In genomic region chr3:160038862-160039562, GRCh38 we compare ENCODE assay signal across 8 cellular contexts. TPM values are rescaled to one million over a fixed set of nuclear protein-coding genes. Genes with fewer than 3 reads are reported as not detected.
DNase-seq lines count a peak whose midpoint lies in the region; ATAC-seq and TF ChIP-seq lines count a peak whose summit lies in the region.

No MANE protein-coding gene starts in this region.

- in situ Hi-C loops in IMR-90 (cut with MboI; ENCODE audit: low sequenced_read_pairs): loop anchor here (10.0 kb wide), 1 partner anchor 376 kb away; no protein-coding TSS in a partner anchor

- H3K14ac ChIP-seq in IMR-90 (replicated peaks; ENCODE audit: low read depth, low read length): 0 out of 2 replicates have a peak overlapping the region, but pooled peaks have one; percentile 32

- TF ChIP-seq RAD21 in IMR-90 (IDR thresholded peaks at IDR 0.05; ENCODE audit: low read length): no peak

- POLR2A ChIA-PET in IMR-90 (lab: Charles Lee; ENCODE audit: unreplicated experiment): no interaction called here

- H3K36me3 ChIP-seq in IMR-90 (ENCODE audit: control insufficient read depth, insufficient read depth, low read length): no peaks in the 10 kb centered on the region

- intact Hi-C loops in IMR-90 (cut with micrococcal nuclease): loop anchor here (5.0 kb wide), 1 partner anchor 363 kb away; no protein-coding TSS in a partner anchor

- TF ChIP-seq POLR2A in IMR-90 (IDR thresholded peaks at IDR 0.05; ENCODE audit: low read depth, low read length): no peak

- peak overlapping the region; percentile 36 for H3K4me3 ChIP-seq in IMR-90 (ENCODE audit: insufficient read depth, low read depth, low read length)

- H2BK5ac ChIP-seq in IMR-90 (ENCODE audit: low read depth, low read length, poor library complexity, severe bottlenecking): no peak overlapping the region

- H4K8ac ChIP-seq in IMR-90 (ENCODE audit: low read depth in 2 of 2, low read length in 2 of 2): no peak overlapping the region

- H3K4me2 ChIP-seq in IMR-90 (ENCODE audit: low read depth, low read length): peak overlapping the region; percentile 90

- H4K91ac ChIP-seq in IMR-90 (ENCODE audit: insufficient read depth, low read depth, low read length): no peak overlapping the region

- ATAC-seq in GM18498 (IDR thresholded peaks at IDR 0.05; ENCODE audit: unreplicated experiment): peak; percentile 59
- peak; percentile 49 for ATAC-seq in IMR-90 (ENCODE audit: low read depth)
- no peak for ATAC-seq in GM21717 (IDR thresholded peaks at IDR 0.05; ENCODE audit: unreplicated experiment)

- peaks cover 8% of the 10 kb centered on the region for H3K9me3 ChIP-seq in IMR-90 (ENCODE audit: control insufficient read depth, insufficient read depth, low read length)

- peaks cover 4% of the 10 kb centered on the region; the same call in 1 of the 2 replicates for H3K4me1 ChIP-seq in IMR-90 (ENCODE audit: control insufficient read depth, insufficient read depth, low read length)

- H3K79me1 ChIP-seq in IMR-90 (ENCODE audit: low read depth in 1 of 2, low read length in 2 of 2): no peaks in the 10 kb centered on the region

- H2AK5ac ChIP-seq in IMR-90 (ENCODE audit: low read depth, low read length): no peak overlapping the region

- no peak overlapping the region for H3K9ac ChIP-seq in IMR-90 (ENCODE audit: low read depth, low read length)

- no peak overlapping the region for H4K5ac ChIP-seq in IMR-90 (ENCODE audit: low read depth, low read length)

- TF ChIP-seq CTCF in IMR-90 (conservative IDR thresholded peaks at IDR 0.05; ENCODE audit: low read depth, low read length): no peak
- TF ChIP-seq CTCF in GM20000 (IDR thresholded peaks at IDR 0.05; ENCODE audit: extremely low read depth, missing control alignments): no peak

- WGBS in IMR-90 (ENCODE audit: extremely low coverage in 2 of 2, insufficient read length in 1 of 2), 2 experiments: 3% methylated on average over 20 of the region's 36 CpGs; no CpG with 5 or more reads in 1 of the 2 experiments

- H3K18ac ChIP-seq in IMR-90 (ENCODE audit: low read depth, low read length): no peak overlapping the region

- DNase-seq in IMR-90 (no peak), cerebellum (ENCODE audit: low spot score) (peak; percentile 23), myocyte (ENCODE audit: low read depth) (peak; percentile 34), inferior parietal cortex (ENCODE audit: extremely low spot score) (no peak), GM20000 (ENCODE audit: low spot score) (no peak), DMS153 (lab: John Stamatoyannopoulos, UW) (no peak)

- peaks cover 21% of the 10 kb centered on the region for H3K27me3 ChIP-seq in IMR-90 (ENCODE audit: control insufficient read depth, insufficient read depth, low read length)

- H3K27ac ChIP-seq in IMR-90 (ENCODE audit: insufficient read depth, low read length): no peak overlapping the region

- H2BK120ac ChIP-seq in IMR-90 (ENCODE audit: low read depth, low read length): no peak overlapping the region

- no peaks in the 10 kb centered on the region for H4K20me1 ChIP-seq in IMR-90 (ENCODE audit: insufficient read depth, low read length)

- no TSS peak for BruUV-seq in IMR-90 (replicated peaks; lab: Mats Ljungman, UMichigan)

- H2AK9ac ChIP-seq in IMR-90 (replicated peaks; ENCODE audit: low read depth, low read length, poor library complexity): no peak overlapping the region

- H3K56ac ChIP-seq in IMR-90 (ENCODE audit: extremely low read depth, insufficient read depth, low read length): no peak overlapping the region

- H2BK15ac ChIP-seq in IMR-90 (ENCODE audit: low read depth, low read length): no peak overlapping the region

- H2BK20ac ChIP-seq in IMR-90 (ENCODE audit: low read depth, low read length): no peak overlapping the region

- peak overlapping the region; percentile 57 for H3K23ac ChIP-seq in IMR-90 (ENCODE audit: low read depth, low read length)

- H3K9me1 ChIP-seq in IMR-90 (ENCODE audit: insufficient read depth, low read length): no peaks in the 10 kb centered on the region

- H2AFZ ChIP-seq in IMR-90 (replicated peaks; ENCODE audit: low read length, poor library complexity): peak overlapping the region; percentile 86

- dilution Hi-C loops in IMR-90 (cut with HindIII; ENCODE audit: low sequenced_read_pairs, unreplicated experiment): no loop called here

- H3K4ac ChIP-seq in IMR-90 (ENCODE audit: low read depth, low read length): no peak overlapping the region

- CTCF ChIA-PET in IMR-90 (lab: Yijun Ruan, JAX): interaction anchor here (0.6 kb wide), 1 partner anchor 374 kb away, joined by 4 read pairs; no protein-coding TSS in a partner anchor

TF ChIP-seq in IMR-90, 13 proteins besides CTCF, POLR2A, EP300 and RAD21:
- TF ChIP-seq, protein P1, sequence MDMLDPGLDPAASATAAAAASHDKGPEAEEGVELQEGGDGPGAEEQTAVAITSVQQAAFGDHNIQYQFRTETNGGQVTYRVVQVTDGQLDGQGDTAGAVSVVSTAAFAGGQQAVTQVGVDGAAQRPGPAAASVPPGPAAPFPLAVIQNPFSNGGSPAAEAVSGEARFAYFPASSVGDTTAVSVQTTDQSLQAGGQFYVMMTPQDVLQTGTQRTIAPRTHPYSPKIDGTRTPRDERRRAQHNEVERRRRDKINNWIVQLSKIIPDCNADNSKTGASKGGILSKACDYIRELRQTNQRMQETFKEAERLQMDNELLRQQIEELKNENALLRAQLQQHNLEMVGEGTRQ (IDR thresholded peaks at IDR 0.05; ENCODE audit: low read depth, low read length): no peak
- no peak for TF ChIP-seq CEBPB (IDR thresholded peaks at IDR 0.05; ENCODE audit: low read depth, low read length)
- no peak for TF ChIP-seq MAFK (IDR thresholded peaks at IDR 0.05; ENCODE audit: low read depth, low read length)
- no peak for TF ChIP-seq MAZ (IDR thresholded peaks at IDR 0.05; ENCODE audit: borderline replicate concordance, low read depth, low read length)
- TF ChIP-seq MXI1 (IDR thresholded peaks at IDR 0.05; ENCODE audit: borderline replicate concordance, low read depth, low read length): no peak
- no peak for TF ChIP-seq SMC3 (IDR thresholded peaks at IDR 0.05; ENCODE audit: low read depth, low read length)
- TF ChIP-seq CHD1 (IDR thresholded peaks at IDR 0.05; ENCODE audit: low read depth, low read length): no peak
- no peak for TF ChIP-seq NFE2L2 (IDR thresholded peaks at IDR 0.05; ENCODE audit: low read depth, low read length)
- no peak for TF ChIP-seq RCOR1 (IDR thresholded peaks at IDR 0.05; ENCODE audit: insufficient replicate concordance, low read length)
- TF ChIP-seq RFX5 (IDR thresholded peaks at IDR 0.05; ENCODE audit: low read depth, low read length): no peak
- TF ChIP-seq, protein P2, sequence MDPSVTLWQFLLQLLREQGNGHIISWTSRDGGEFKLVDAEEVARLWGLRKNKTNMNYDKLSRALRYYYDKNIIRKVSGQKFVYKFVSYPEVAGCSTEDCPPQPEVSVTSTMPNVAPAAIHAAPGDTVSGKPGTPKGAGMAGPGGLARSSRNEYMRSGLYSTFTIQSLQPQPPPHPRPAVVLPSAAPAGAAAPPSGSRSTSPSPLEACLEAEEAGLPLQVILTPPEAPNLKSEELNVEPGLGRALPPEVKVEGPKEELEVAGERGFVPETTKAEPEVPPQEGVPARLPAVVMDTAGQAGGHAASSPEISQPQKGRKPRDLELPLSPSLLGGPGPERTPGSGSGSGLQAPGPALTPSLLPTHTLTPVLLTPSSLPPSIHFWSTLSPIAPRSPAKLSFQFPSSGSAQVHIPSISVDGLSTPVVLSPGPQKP (IDR thresholded peaks at IDR 0.05; ENCODE audit: borderline replicate concordance, low read depth, low read length): no peak

RNA-seq across cellular contexts. Expression of gene IL12A, which starts 50.4 kb away (rescaled TPM):
- 0.90 and 1.1 TPM in 2 replicates for total RNA-seq in IMR-90 (2012; rRNA removed)
- 2.9 and 5.3 TPM in 2 replicates for polyA plus RNA-seq in IMR-90 (2012; rRNA removed)
- polyA plus RNA-seq in IMR-90 (2012; cell fraction: cytosol; rRNA removed): 10.0 and 10.9 TPM in 2 replicates
- polyA plus RNA-seq in IMR-90 (2012; cell fraction: nucleus; rRNA removed; ENCODE audit: low replicate concordance): 11.1 and 16.2 TPM in 2 replicates
- 1.1 TPM for total RNA-seq in cerebellum
- 0.96 and 1.9 TPM in 2 replicates for total RNA-seq in myocyte
- polyA plus RNA-seq in myocyte (2012): 1.9 TPM

Comparison
In these comparisons a context has a peak if more than half of its experiments do, and no peak if none do; other contexts are left out.
1. DNase-seq: peak in cerebellum (single experiment) and myocyte (single experiment); none in IMR-90 (single experiment), inferior parietal cortex (single experiment), GM20000 (single experiment) and DMS153 (single experiment).